ENCODE assay signal across 7 cellular contexts in genomic region chr14:105414456-105415371, GRCh38. TPM values are rescaled to one million over a fixed set of nuclear protein-coding genes. Genes with fewer than 3 reads are reported as not detected.
DNase-seq lines count a peak whose midpoint lies in the region; ATAC-seq, FAIRE-seq and TF ChIP-seq lines count a peak whose summit lies in the region.

No MANE protein-coding gene starts in this region.

- peaks cover 22% of the 10 kb centered on the region for H3K4me1 Mint-ChIP-seq in neural crest cell

- no peaks in the 10 kb centered on the region for H3K9me3 ChIP-seq in stomach smooth muscle (ENCODE audit: control insufficient read depth in 2 of 2, low read length in 2 of 2)

- H3K36me3 Mint-ChIP-seq in neural crest cell (ENCODE audit: low read depth) = no peaks in the 10 kb centered on the region

- H3K27me3 ChIP-seq in stomach smooth muscle (ENCODE audit: control insufficient read depth in 1 of 2, insufficient read depth in 2 of 2, low read length in 2 of 2) = peaks cover 24 to 26% of the 10 kb centered on the region in 2 donors

- DNase-seq in GM13977 (ENCODE audit: low spot score) = peak; percentile 93
- DNase-seq in OCI-M2 (lab: John Stamatoyannopoulos, UW; ENCODE audit: unreplicated experiment) = peak; percentile 27
- peak; percentile 44 for DNase-seq in activated gamma-delta T cell treated with Interleukin-2 at 50 U/mL for 16 hours
- DNase-seq in frontal cortex (ENCODE audit: low spot score in 2 of 2) = peak; percentile 84 to 88
- DNase-seq in neural crest cell (ENCODE audit: low read depth, low spot score) = peak; percentile 59

- ATAC-seq in HG03439 (IDR thresholded peaks at IDR 0.05; ENCODE audit: unreplicated experiment) = peak; percentile 50

- H3K27me3 Mint-ChIP-seq in neural crest cell (ENCODE audit: low read depth) = peaks cover 39% of the 10 kb centered on the region

- H3K4me1 ChIP-seq in stomach smooth muscle (ENCODE audit: control insufficient read depth, insufficient read depth, low read length) = peaks cover 26% of the 10 kb centered on the region

- H3K27ac Mint-ChIP-seq in neural crest cell (ENCODE audit: unreplicated experiment) = no peak overlapping the region

- no peak overlapping the region for H3K27ac ChIP-seq in stomach smooth muscle (ENCODE audit: low read length)

- H3K36me3 ChIP-seq in stomach smooth muscle (ENCODE audit: control insufficient read depth in 2 of 2, insufficient read depth in 2 of 2, low read length in 2 of 2) = no peaks in the 10 kb centered on the region

- peak overlapping the region; percentile 42 to 55 for H3K9ac ChIP-seq in stomach smooth muscle (ENCODE audit: low read length in 2 of 2)

- no peak for FAIRE-seq in frontal cortex (lab: Jason Lieb, UNC)

- H3K9me3 Mint-ChIP-seq in neural crest cell = no peaks in the 10 kb centered on the region

- in situ Hi-C loops in GM13977 (cut with MboI; ENCODE audit: low pct_unique_long_range_greater_than_20kb, low sequenced_read_pairs, unreplicated experiment) = no loop called here

- H3K4me3 ChIP-seq in stomach smooth muscle (ENCODE audit: low read length in 2 of 2) = peak overlapping the region; percentile 46 to 66

- peak; percentile 81 for TF ChIP-seq CTCF in GM13977 (IDR thresholded peaks at IDR 0.05; ENCODE audit: extremely low read depth, insufficient read depth, missing control alignments)
- TF ChIP-seq CTCF in neural crest cell (conservative IDR thresholded peaks at IDR 0.05) = peak; percentile 73

- H3K4me3 Mint-ChIP-seq in neural crest cell = peak overlapping the region; percentile 84

RNA-seq across cellular contexts. Expression of gene MTA1, which starts 4.9 kb away (rescaled TPM):
- total RNA-seq in frontal cortex = 42.0 TPM
- 246 and 251 TPM in 2 replicates for total RNA-seq in neural crest cell

RNA-seq across cellular contexts. Expression of gene TEX22, which starts 16.4 kb away (rescaled TPM):
- total RNA-seq in frontal cortex (0.41 TPM), neural crest cell (4.4 and 5.2 TPM in 2 replicates)

RNA-seq across cellular contexts. Expression of gene CRIP2, which starts 59.9 kb away (rescaled TPM):
- total RNA-seq in frontal cortex (88.0 TPM), neural crest cell (38.3 and 39.3 TPM in 2 replicates)

Comparison
In these comparisons a context has a peak if more than half of its experiments do, and no peak if none do; other contexts are left out.
1. DNase-seq: peak in every context shown above with its lines; median percentile 93 in GM13977; 86 in frontal cortex; 59 in neural crest cell; 44 in activated gamma-delta T cell treated with Interleukin-2 at 50 U/mL for 16 hours; 27 in OCI-M2.